In genomic region chr17:78706271-78706915, GRCh38 we compare ENCODE assay signal across 8 cellular contexts.
DNase-seq lines count a peak whose midpoint lies in the region; ATAC-seq, FAIRE-seq and TF ChIP-seq lines count a peak whose summit lies in the region.

No MANE protein-coding gene starts in this region.

- no peak for TF ChIP-seq RAD21 in Ishikawa (IDR thresholded peaks at IDR 0.05; ENCODE audit: low read depth)

- peak; percentile 31 for TF ChIP-seq POLR2A in GM18505 (IDR thresholded peaks at IDR 0.05; ENCODE audit: borderline replicate concordance, extremely low read depth, insufficient read depth, insufficient read length)

- ATAC-seq in GM18505 (IDR thresholded peaks at IDR 0.05; ENCODE audit: unreplicated experiment) (peak; percentile 52), GM21576 (IDR thresholded peaks at IDR 0.05; ENCODE audit: unreplicated experiment) (peak; percentile 50)

- peak; percentile 57; the same call in 1 of the 2 replicates for TF ChIP-seq EP300 in Ishikawa (IDR thresholded peaks at IDR 0.05; ENCODE audit: borderline replicate concordance)

- DNase-seq in glomerular visceral epithelial cell (ENCODE audit: extremely low spot score) (peak; percentile 96), SW480 (ENCODE audit: low spot score) (no peak), SKM-1 (lab: John Stamatoyannopoulos, UW; ENCODE audit: unreplicated experiment) (no peak), urothelium cell line (ENCODE audit: low spot score) (no peak)
- DNase-seq in activated CD4-positive, alpha-beta T cell treated with anti-CD3 and anti-CD28 coated beads, Interleukin-2, amount 50 U/mL, for 1 hour, result no peak

- no peak for FAIRE-seq in urothelium cell line (lab: Jason Lieb, UNC)

TF ChIP-seq in Ishikawa, 13 proteins besides CTCF, POLR2A, EP300 and RAD21:
- TF ChIP-seq FOXM1 (IDR thresholded peaks at IDR 0.05; ENCODE audit: borderline replicate concordance, low read depth) (no peak), USF1 (IDR thresholded peaks at IDR 0.05) (no peak), REST (IDR thresholded peaks at IDR 0.05; ENCODE audit: low read depth) (no peak), MAX (IDR thresholded peaks at IDR 0.05) (peak; percentile 37; the same call in 1 of the 2 replicates), TEAD4 (IDR thresholded peaks at IDR 0.05) (peak; percentile 67), NFIC (IDR thresholded peaks at IDR 0.05) (peak; percentile 51; the same call in 1 of the 2 replicates), CEBPB (IDR thresholded peaks at IDR 0.05) (no peak)
